Comparison of ENCODE assay signal across 8 cellular contexts in genomic region chr6:134178230-134179044, GRCh38.
DNase-seq lines count a peak whose midpoint lies in the region; ATAC-seq and TF ChIP-seq lines count a peak whose summit lies in the region.

No MANE protein-coding gene starts in this region.

- intact Hi-C loops in left ventricle myocardium inferior (cut with micrococcal nuclease): no loop called here
- intact Hi-C loops in posterior cingulate gyrus (cut with DNase I): loop anchor here (2.0 to 10.0 kb wide), 4 partner anchors 74 to 462 kb away; no protein-coding TSS in a partner anchor

- no peak overlapping the region for H3K9ac ChIP-seq in KMS-11

- H3K4me3 Mint-ChIP-seq in T-helper 1 cell treated with Interleukin-12 subunit alpha and Interleukin-12 subunit beta and Interleukin-4 antibody, amounts not matched to agents 30 μg/mL and 1 μg/mL, for 36 hours: peak overlapping the region; percentile 93

- H3K4me1 ChIP-seq in KMS-11 (ENCODE audit: low read depth, poor library complexity, severe bottlenecking) (peaks cover 19% of the 10 kb centered on the region), left ventricle myocardium inferior (peaks cover 49% of the 10 kb centered on the region), tibial nerve (peaks cover 0 to 35% (median 9%) of the 10 kb centered on the region in 4 donors)

- no peaks in the 10 kb centered on the region for H3K36me3 ChIP-seq in KMS-11 (ENCODE audit: insufficient read depth)
- no peaks in the 10 kb centered on the region for H3K36me3 ChIP-seq in left ventricle myocardium inferior
- H3K36me3 ChIP-seq in tibial nerve: peaks cover 0 to 3% (median 0%) of the 10 kb centered on the region in 3 donors

- H3K9me3 Mint-ChIP-seq in T-helper 1 cell treated with Interleukin-12 subunit alpha and Interleukin-12 subunit beta and Interleukin-4 antibody, amounts not matched to agents 30 μg/mL and 1 μg/mL, for 36 hours: no peaks in the 10 kb centered on the region

- H3K4me3 ChIP-seq in KMS-11 (IDR thresholded peaks at IDR 0.05; ENCODE audit: insufficient read depth, low read depth, low read length) (no peak overlapping the region), left ventricle myocardium inferior (peak overlapping the region; percentile 63), tibial nerve (peak overlapping the region; percentile 27 to 53 (median 48))

- 1 to 2% methylated on average over 28 of the region's 28 CpGs for WGBS in tibial nerve, 2 donors

- no peaks in the 10 kb centered on the region for H3K27me3 Mint-ChIP-seq in T-helper 1 cell treated with Interleukin-12 subunit alpha and Interleukin-12 subunit beta and Interleukin-4 antibody, amounts not matched to agents 30 μg/mL and 1 μg/mL, for 36 hours (ENCODE audit: low read depth)

- H2AFZ ChIP-seq in KMS-11 (ENCODE audit: low read depth): peak overlapping the region; percentile 58; the same call in 1 of the 2 replicates

- no peaks in the 10 kb centered on the region for H4K20me1 ChIP-seq in KMS-11 (ENCODE audit: insufficient read depth)

- peak; percentile 63 for TF ChIP-seq CTCF in KMS-11 (conservative IDR thresholded peaks at IDR 0.05; ENCODE audit: low read depth, low read length)
- TF ChIP-seq CTCF in left ventricle myocardium inferior (IDR thresholded peaks at IDR 0.05; ENCODE audit: borderline replicate concordance): peak; percentile 86
- TF ChIP-seq CTCF in tibial nerve (IDR thresholded peaks at IDR 0.05): peak; percentile 65 to 85 (median 81)

- H3K27me3 ChIP-seq in KMS-11 (ENCODE audit: insufficient read depth, low read depth) (no peaks in the 10 kb centered on the region), left ventricle myocardium inferior (ENCODE audit: low read depth) (no peaks in the 10 kb centered on the region), tibial nerve (no peaks in the 10 kb centered on the region)

- H3K79me2 ChIP-seq in KMS-11 (ENCODE audit: insufficient read depth, low read depth): peaks cover 11% of the 10 kb centered on the region; the same call in 1 of the 2 replicates

- TF ChIP-seq EP300 in tibial nerve (IDR thresholded peaks at IDR 0.05): peak; percentile 33 to 57

- peaks cover 37% of the 10 kb centered on the region for H3K4me1 Mint-ChIP-seq in T-helper 1 cell treated with Interleukin-12 subunit alpha and Interleukin-12 subunit beta and Interleukin-4 antibody, amounts not matched to agents 30 μg/mL and 1 μg/mL, for 36 hours (ENCODE audit: low read depth)

- H3K27ac Mint-ChIP-seq in T-helper 1 cell treated with Interleukin-12 subunit alpha and Interleukin-12 subunit beta and Interleukin-4 antibody, amounts not matched to agents 30 μg/mL and 1 μg/mL, for 36 hours: peak overlapping the region; percentile 94

- ATAC-seq in HG03460 (IDR thresholded peaks at IDR 0.05; ENCODE audit: unreplicated experiment): no peak

- H3K4me2 ChIP-seq in KMS-11: peak overlapping the region; percentile 34; the same call in 1 of the 2 replicates

- peaks cover 12% of the 10 kb centered on the region for H3K36me3 Mint-ChIP-seq in T-helper 1 cell treated with Interleukin-12 subunit alpha and Interleukin-12 subunit beta and Interleukin-4 antibody, amounts not matched to agents 30 μg/mL and 1 μg/mL, for 36 hours (ENCODE audit: low read depth)

- H3K9me3 ChIP-seq in left ventricle myocardium inferior (replicated peaks): no peaks in the 10 kb centered on the region
- H3K9me3 ChIP-seq in tibial nerve: no peaks in the 10 kb centered on the region

- H3K27ac ChIP-seq in KMS-11 (no peak overlapping the region), angular gyrus (ENCODE audit: low read depth, low read length) (peak overlapping the region; percentile 78), left ventricle myocardium inferior (replicated peaks) (peak overlapping the region; percentile 99), tibial nerve (peak overlapping the region in 3 of 4 donors; percentile 95 to 99 (median 96))

- peak in 1 of 2 donors; percentile 36 for TF ChIP-seq POLR2A in tibial nerve (IDR thresholded peaks at IDR 0.05)

- DNase-seq in GM03348 (ENCODE audit: low spot score) (peak; percentile 88), left ventricle myocardium inferior (peak; percentile 68), posterior cingulate gyrus (peak; percentile 52 to 96 (median 74)), tibial nerve (ENCODE audit: low spot score in 2 of 2) (peak; percentile 49 to 90)
